In the genomic region with DNA sequence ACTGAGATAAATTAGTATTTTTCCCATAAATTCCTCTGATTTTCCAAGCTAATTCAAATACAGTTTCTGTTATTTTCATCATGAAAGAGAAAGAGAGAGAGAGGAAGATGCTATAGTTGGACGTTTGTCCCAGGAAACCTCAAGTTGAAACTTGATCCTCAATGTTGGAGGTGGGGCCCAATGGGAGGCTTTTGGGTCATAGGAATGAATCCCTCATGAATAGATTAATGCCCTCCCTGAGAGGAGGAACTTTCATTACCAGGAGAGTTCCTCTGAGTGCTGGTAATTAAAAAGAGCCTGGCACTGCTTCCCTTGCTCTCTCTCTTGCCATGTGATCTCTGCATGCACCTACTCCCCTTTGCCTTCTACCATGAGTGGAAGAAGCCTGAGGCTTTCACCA, we compare ENCODE assay signal across 23 cellular contexts.
"Had no signal": no experiment of that assay in that cellular context is flagged by ENCODE, and none has a peak within 500 bp of the region (broad histone marks: within the 10 kb centered on the region; RNA-seq: fewer than 3 reads in every experiment).

No MANE protein-coding gene starts in this region.

- H3K9me3 Mint-ChIP-seq: dendritic cell treated with granulocyte-macrophage colony-stimulating factor and Interleukin-4, amounts not matched to agents 40 ng/mL and 50 ng/mL, for 4 days; endodermal cell; stimulated activated naive B cell treated with anti-CD40 and anti-IgM and Interleukin-4, amounts not matched to agents 10 μg/mL and 1 μg/mL and 100 μg/mL, for 72 hours; stimulated activated naive CD8-positive, alpha-beta T cell treated with anti-CD3 and anti-CD28 coated beads, Interleukin-15, Interleukin-2, amounts not matched to agents 100 ng/mL and 50 ng/mL, for 24 hours had no signal

- H2AFZ ChIP-seq: parathyroid adenoma had no signal

- H3K4me3 ChIP-seq: colonic mucosa, gastrocnemius medialis, left lung, right lobe of liver, thoracic aorta, tibial nerve, upper lobe of left lung had no signal

- H3K4me1 Mint-ChIP-seq: endodermal cell; natural killer cell; stimulated activated naive B cell treated with anti-CD40 and anti-IgM and Interleukin-4, amounts not matched to agents 10 μg/mL and 1 μg/mL and 100 μg/mL, for 72 hours had no signal

- H3K4me1 ChIP-seq: colonic mucosa, gastrocnemius medialis, left lung, parathyroid adenoma, right lobe of liver, tibial nerve, upper lobe of left lung had no signal

- H3K36me3 Mint-ChIP-seq: natural killer cell; stimulated activated naive B cell treated with anti-CD40 and anti-IgM and Interleukin-4, amounts not matched to agents 10 μg/mL and 1 μg/mL and 100 μg/mL, for 72 hours had no signal

- H3K9me3 ChIP-seq: colonic mucosa, gastrocnemius medialis, left lung, right lobe of liver, thoracic aorta, tibial nerve, upper lobe of left lung had no signal

- H3K27ac ChIP-seq: colonic mucosa, epithelial cell of prostate, gastrocnemius medialis, left lung, parathyroid adenoma, right lobe of liver, thoracic aorta, tibial nerve, upper lobe of left lung had no signal

- H3K9ac ChIP-seq: parathyroid adenoma had no signal

- H3K27me3 ChIP-seq: colonic mucosa, gastrocnemius medialis, left lung, right lobe of liver, tibial nerve, upper lobe of left lung had no signal

- H3K79me2 ChIP-seq: parathyroid adenoma had no signal

- H3K4me3 Mint-ChIP-seq: dendritic cell treated with granulocyte-macrophage colony-stimulating factor and Interleukin-4, amounts not matched to agents 40 ng/mL and 50 ng/mL, for 4 days; endodermal cell; natural killer cell; stimulated activated naive B cell treated with anti-CD40 and anti-IgM and Interleukin-4, amounts not matched to agents 10 μg/mL and 1 μg/mL and 100 μg/mL, for 72 hours; stimulated activated naive CD8-positive, alpha-beta T cell treated with anti-CD3 and anti-CD28 coated beads, Interleukin-15, Interleukin-2, amounts not matched to agents 100 ng/mL and 50 ng/mL, for 24 hours had no signal

- H3K36me3 ChIP-seq: colonic mucosa, gastrocnemius medialis, left lung, right lobe of liver, thoracic aorta, tibial nerve, upper lobe of left lung had no signal

- ATAC-seq: esophagus mucosa; gastrocnemius medialis; left lung; natural killer cell; right lobe of liver; stimulated activated naive B cell treated with anti-CD40 and anti-IgM and Interleukin-4, amounts not matched to agents 10 μg/mL and 1 μg/mL and 100 μg/mL, for 72 hours had no signal

- H3K27me3 Mint-ChIP-seq: dendritic cell treated with granulocyte-macrophage colony-stimulating factor and Interleukin-4, amounts not matched to agents 40 ng/mL and 50 ng/mL, for 4 days; progenitor cell of endocrine pancreas; stimulated activated naive B cell treated with anti-CD40 and anti-IgM and Interleukin-4, amounts not matched to agents 10 μg/mL and 1 μg/mL and 100 μg/mL, for 72 hours; stimulated activated naive CD8-positive, alpha-beta T cell treated with anti-CD3 and anti-CD28 coated beads, Interleukin-15, Interleukin-2, amounts not matched to agents 100 ng/mL and 50 ng/mL, for 24 hours had no signal

- DNase-seq: colonic mucosa; effector CD8-positive, alpha-beta T cell; endodermal cell; foreskin fibroblast; gastrocnemius medialis; head of caudate nucleus; kidney; left lung; natural killer cell; right lobe of liver; small intestine; stimulated activated CD4-positive, alpha-beta T cell treated with anti-CD3 and anti-CD28 coated beads, Interleukin-15, amount 100 ng/mL, for 24 hours; stimulated activated CD4-positive, alpha-beta T cell treated with anti-CD3 and anti-CD28 coated beads, Interleukin-2, amount 100 ng/mL, for 48 hours; stimulated activated naive B cell treated with anti-CD40 and anti-IgM and Interleukin-4, amounts not matched to agents 10 μg/mL and 1 μg/mL and 100 μg/mL, for 72 hours; upper lobe of left lung had no signal

- H3K27ac Mint-ChIP-seq: dendritic cell treated with granulocyte-macrophage colony-stimulating factor and Interleukin-4, amounts not matched to agents 40 ng/mL and 50 ng/mL, for 4 days; endodermal cell; natural killer cell; progenitor cell of endocrine pancreas; stimulated activated naive B cell treated with anti-CD40 and anti-IgM and Interleukin-4, amounts not matched to agents 10 μg/mL and 1 μg/mL and 100 μg/mL, for 72 hours; stimulated activated naive CD8-positive, alpha-beta T cell treated with anti-CD3 and anti-CD28 coated beads, Interleukin-15, Interleukin-2, amounts not matched to agents 100 ng/mL and 50 ng/mL, for 24 hours had no signal
